Comparison of ENCODE assay signal across 9 cellular contexts in the genomic region with DNA sequence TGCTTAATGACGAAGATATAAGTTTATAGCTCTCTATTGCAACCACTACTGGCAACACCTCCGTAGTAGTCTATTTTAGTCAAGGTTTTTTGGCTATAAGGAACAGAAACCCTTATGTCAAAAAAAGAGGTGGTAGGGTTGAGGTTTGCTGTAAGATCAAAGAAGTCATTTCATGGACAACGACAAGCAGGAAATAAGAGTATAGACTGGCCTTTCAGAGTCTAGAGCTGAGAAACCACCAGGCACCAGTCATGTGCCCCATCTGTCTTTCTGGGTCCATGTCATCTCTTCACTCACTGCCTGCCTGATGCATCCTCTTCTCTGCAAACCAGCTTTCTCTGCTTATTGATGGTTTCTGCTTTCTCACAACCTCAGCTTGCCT. TPM values are rescaled to one million over a fixed set of nuclear protein-coding genes. Genes with fewer than 3 reads are reported as not detected.
DNase-seq lines count a peak whose midpoint lies in the region; ATAC-seq and TF ChIP-seq lines count a peak whose summit lies in the region.
"Had no signal": no experiment of that assay in that cellular context is flagged by ENCODE, and none has a peak within 500 bp of the region (broad histone marks: within the 10 kb centered on the region; RNA-seq: fewer than 3 reads in every experiment).

No MANE protein-coding gene starts in this region.

- H3K9me3 ChIP-seq in esophagus muscularis mucosa (no peaks in the 10 kb centered on the region), osteoblast (ENCODE audit: low read depth, low read length) (no peaks in the 10 kb centered on the region)

- WGBS in esophagus muscularis mucosa = 79% methylated on average over 3 of the region's 3 CpGs

- H3K4me2 ChIP-seq in osteoblast (ENCODE audit: insufficient read depth, low read length) = no peak overlapping the region

- no peaks in the 10 kb centered on the region for H3K79me2 ChIP-seq in osteoblast (ENCODE audit: insufficient read depth, low read length)

- H3K27me3 ChIP-seq in esophagus muscularis mucosa = no peaks in the 10 kb centered on the region
- H3K27me3 ChIP-seq in osteoblast (ENCODE audit: insufficient read depth, low read length) = no peaks in the 10 kb centered on the region

- H3K4me3 ChIP-seq in esophagus muscularis mucosa (no peak overlapping the region), osteoblast (ENCODE audit: insufficient read depth, low read length) (no peak overlapping the region)
- H3K4me3 ChIP-seq: lung had no signal

- TF ChIP-seq EP300 in esophagus muscularis mucosa (IDR thresholded peaks at IDR 0.05) = no peak

- no peaks in the 10 kb centered on the region for H4K20me1 ChIP-seq in osteoblast (ENCODE audit: insufficient read depth, low read length)

- H3K4me1 ChIP-seq in esophagus muscularis mucosa (peaks cover 36 to 51% (median 44%) of the 10 kb centered on the region in 4 donors), osteoblast (ENCODE audit: insufficient read depth, low read length) (peaks cover 19% of the 10 kb centered on the region)

- no peak for TF ChIP-seq POLR2A in esophagus muscularis mucosa (IDR thresholded peaks at IDR 0.05; ENCODE audit: low read depth)

- TF ChIP-seq CTCF in esophagus muscularis mucosa (IDR thresholded peaks at IDR 0.05) (no peak), osteoblast (IDR thresholded peaks at IDR 0.05; ENCODE audit: extremely low read depth, low read depth, low read length) (no peak)

- no peaks in the 10 kb centered on the region for H3K36me3 ChIP-seq in esophagus muscularis mucosa
- H3K36me3 ChIP-seq in osteoblast (ENCODE audit: insufficient read depth, low read length) = no peaks in the 10 kb centered on the region

- peak; percentile 91 for ATAC-seq in HG02884 (IDR thresholded peaks at IDR 0.05; ENCODE audit: unreplicated experiment)

- H3K27ac ChIP-seq in esophagus muscularis mucosa (replicated peaks in 1 of 4) = no peak overlapping the region
- no peak overlapping the region for H3K27ac ChIP-seq in osteoblast (ENCODE audit: low read depth, low read length)

- intact Hi-C loops in esophagus muscularis mucosa (cut with DNase I) = no loop called here

- peak; percentile 27 for DNase-seq in activated CD8-positive, alpha-beta memory T cell treated with anti-CD3 and anti-CD28 coated beads, Interleukin-2, amount 50 U/mL, for 4 hours
- DNase-seq in activated CD8-positive, alpha-beta memory T cell treated with anti-CD3 and anti-CD28 coated beads for 24 hours = no peak
- DNase-seq in T-helper 1 cell (peak in 3 of 5 donors; percentile 24 to 91 (median 35)), esophagus muscularis mucosa (ENCODE audit: extremely low spot score) (no peak), osteoblast (ENCODE audit: insufficient read length, low spot score, missing footprints) (no peak), germinal center (ENCODE audit: low spot score) (no peak)
- peak; percentile 28 to 35 for DNase-seq in stimulated activated CD8-positive, alpha-beta memory T cell treated with anti-CD3 and anti-CD28 coated beads, Interleukin-7, amount 100 ng/mL, for 4 hours (ENCODE audit: low read depth in 2 of 2)

- no peak overlapping the region for H2AFZ ChIP-seq in osteoblast (ENCODE audit: low read length)

RNA-seq across cellular contexts. Expression of a gene that starts 42.7 kb away (rescaled TPM):
- 1,000 to 10,000 TPM in 1 of 4 donors, 100 to 1,000 TPM in 3; 188 to 4,072 (median 270) TPM for total RNA-seq in esophagus muscularis mucosa
- total RNA-seq in osteoblast = 6,477 and 8,941 TPM in 2 replicates

Comparison
In these comparisons a context has a peak if more than half of its experiments do, and no peak if none do; other contexts are left out.
1. DNase-seq: peak in activated CD8-positive, alpha-beta memory T cell treated with anti-CD3 and anti-CD28 coated beads, Interleukin-2, amount 50 U/mL, for 4 hours (single experiment), T-helper 1 cell (3 of 5) and stimulated activated CD8-positive, alpha-beta memory T cell treated with anti-CD3 and anti-CD28 coated beads, Interleukin-7, amount 100 ng/mL, for 4 hours (2 of 2); none in activated CD8-positive, alpha-beta memory T cell treated with anti-CD3 and anti-CD28 coated beads for 24 hours (single experiment), esophagus muscularis mucosa (single experiment), osteoblast (single experiment) and germinal center (single experiment).